12 cellular contexts compared by ENCODE assay signal in the genomic region with DNA sequence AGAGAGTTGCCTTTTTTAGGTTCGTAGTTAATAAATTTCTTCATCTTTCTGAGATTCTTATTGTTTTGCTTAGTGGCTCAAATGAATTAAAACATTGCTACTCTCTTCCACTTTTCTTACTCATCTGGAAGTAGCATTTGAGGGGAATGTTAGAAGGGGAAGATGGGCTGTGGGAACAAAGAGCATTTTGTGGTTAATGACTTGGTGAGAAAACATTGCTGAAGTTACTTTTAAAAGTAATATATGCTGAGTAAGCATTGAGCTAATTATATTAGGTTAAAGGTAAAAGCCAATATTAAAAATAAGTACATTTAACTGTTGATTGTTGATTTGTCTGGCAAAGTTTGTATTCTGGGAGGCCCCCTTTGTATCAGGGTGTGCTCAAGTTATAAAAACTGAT. TPM values are rescaled to one million over a fixed set of nuclear protein-coding genes. Genes with fewer than 3 reads are reported as not detected.
DNase-seq lines count a peak whose midpoint lies in the region; ATAC-seq and TF ChIP-seq lines count a peak whose summit lies in the region.
"Had no signal": no experiment of that assay in that cellular context is flagged by ENCODE, and none has a peak within 500 bp of the region (broad histone marks: within the 10 kb centered on the region; RNA-seq: fewer than 3 reads in every experiment).

No MANE protein-coding gene starts in this region.

- H3K36me3 Mint-ChIP-seq in activated B cell treated with CpG ODN at 0.5 μM for 24 hours (ENCODE audit: low read depth) (peaks cover 57% of the 10 kb centered on the region), glutamatergic neuron (ENCODE audit: unreplicated experiment) (no peaks in the 10 kb centered on the region)

- no peak for TF ChIP-seq POLR2A in body of pancreas (IDR thresholded peaks at IDR 0.05)

- peaks cover 72% of the 10 kb centered on the region for H3K4me1 ChIP-seq in body of pancreas

- no peaks in the 10 kb centered on the region for H3K27me3 ChIP-seq in body of pancreas

- DNase-seq in A172 (ENCODE audit: low spot score) = peak; percentile 26
- DNase-seq in activated B cell treated with CpG ODN at 0.5 μM for 24 hours = no peak
- no peak for DNase-seq in glutamatergic neuron
- DNase-seq in effector CD8-positive, alpha-beta T cell (lab: John Stamatoyannopoulos, UW) = no peak
- DNase-seq in body of pancreas = no peak
- DNase-seq: DMS53; NCI-H1436 treated with DMSO at 0.1 percent for 48 hours; stimulated activated naive CD4-positive, alpha-beta T cell treated with Interleukin-2 at 50 U/mL for 16 hours had no signal

- TF ChIP-seq CTCF in activated B cell treated with CpG ODN at 0.5 μM for 24 hours (IDR thresholded peaks at IDR 0.05) = no peak
- no peak for TF ChIP-seq CTCF in glutamatergic neuron (IDR thresholded peaks at IDR 0.05; ENCODE audit: partially characterized antibody, unreplicated experiment)
- no peak for TF ChIP-seq CTCF in body of pancreas (IDR thresholded peaks at IDR 0.05)

- no peaks in the 10 kb centered on the region for H3K9me3 ChIP-seq in body of pancreas

- CTCF ChIA-PET in activated B cell treated with CpG ODN at 0.5 μM for 24 hours (lab: Charles Lee) = interaction anchor here (0.7 kb wide), 1 partner anchor 129 kb away, joined by 4 read pairs; no protein-coding TSS in a partner anchor

- POLR2A ChIA-PET in activated B cell treated with CpG ODN at 0.5 μM for 24 hours (lab: Charles Lee) = interaction anchor here (0.7 kb wide), 1 partner anchor 17 kb away, joined by 3 read pairs; no protein-coding TSS in a partner anchor

- H3K27ac ChIP-seq in body of pancreas = no peak overlapping the region

- H3K4me1 Mint-ChIP-seq in activated B cell treated with CpG ODN at 0.5 μM for 24 hours (peaks cover 67% of the 10 kb centered on the region), glutamatergic neuron (ENCODE audit: low read depth, unreplicated experiment) (peaks cover 30% of the 10 kb centered on the region)

- H3K27me3 Mint-ChIP-seq in activated B cell treated with CpG ODN at 0.5 μM for 24 hours (no peaks in the 10 kb centered on the region), glutamatergic neuron (ENCODE audit: unreplicated experiment) (peaks cover 7% of the 10 kb centered on the region)

- WGBS in body of pancreas, 2 donors = 27 to 29% methylated on average over 1 of the region's 1 CpG

- H3K4me3 Mint-ChIP-seq in activated B cell treated with CpG ODN at 0.5 μM for 24 hours (peak overlapping the region; percentile 42), glutamatergic neuron (ENCODE audit: unreplicated experiment) (peak overlapping the region; percentile 73)

- no peaks in the 10 kb centered on the region for H3K9me3 Mint-ChIP-seq in activated B cell treated with CpG ODN at 0.5 μM for 24 hours
- H3K9me3 Mint-ChIP-seq in glutamatergic neuron (ENCODE audit: unreplicated experiment) = peaks cover 15% of the 10 kb centered on the region

- intact Hi-C loops in activated B cell treated with CpG ODN at 0.5 μM for 24 hours (cut with micrococcal nuclease) (loop anchor here (2.0 kb wide), 1 partner anchor 14 kb away; no protein-coding TSS in a partner anchor), body of pancreas (cut with DNase I) (no loop called here)

- ATAC-seq in activated B cell treated with CpG ODN at 0.5 μM for 24 hours (ENCODE audit: low read depth) (no peak), HG02884 (IDR thresholded peaks at IDR 0.05; ENCODE audit: unreplicated experiment) (no peak), body of pancreas (no peak), HG03565 (IDR thresholded peaks at IDR 0.05; ENCODE audit: unreplicated experiment) (no peak)
- ATAC-seq: sciatic nerve had no signal

- peaks cover 0 to 1% of the 10 kb centered on the region in 2 donors for H3K36me3 ChIP-seq in body of pancreas (replicated peaks in 1 of 2; ENCODE audit: insufficient read depth in 1 of 2, low read depth in 2 of 2)

- peak overlapping the region; percentile 6 for H3K27ac Mint-ChIP-seq in activated B cell treated with CpG ODN at 0.5 μM for 24 hours
- no peak overlapping the region for H3K27ac Mint-ChIP-seq in glutamatergic neuron (ENCODE audit: unreplicated experiment)

- H3K4me3 ChIP-seq in GM08714 (ENCODE audit: low read length) (peak overlapping the region; percentile 19; the same call in 1 of the 2 replicates), body of pancreas (no peak overlapping the region)

RNA-seq across cellular contexts. Expression of gene MORF4L1, which starts 5.7 kb away (rescaled TPM):
- total RNA-seq in A172 (2014; rRNA removed; shearing (Covaris generic)) = 261 and 441 TPM in 2 replicates
- total RNA-seq in activated B cell treated with CpG ODN at 0.5 μM for 24 hours (271 and 287 TPM in 2 replicates), glutamatergic neuron (ENCODE audit: unreplicated experiment) (379 TPM), body of pancreas (100 to 1,000 TPM in 1 of 2 donors, 10 to 100 TPM in 1; 94.2 to 152 TPM)
